ENCODE assay signal across 2 cellular contexts in genomic region chr5:73764586-73764985, GRCh38.
TF ChIP-seq lines count a peak whose summit lies in the region.

No MANE protein-coding gene starts in this region.

TF ChIP-seq in A549, 52 proteins besides CTCF, POLR2A, EP300 and RAD21 (continued from another document and continues in another):
- TF ChIP-seq ATOH8 (CRISPR knock-in tag; IDR thresholded peaks at IDR 0.05; ENCODE audit: low read depth) (no peak; the same call in 1 of the 2 replicates), E2F6 (IDR thresholded peaks at IDR 0.05; ENCODE audit: borderline replicate concordance, low read depth) (no peak), RFX5 (IDR thresholded peaks at IDR 0.05) (no peak), HEYL (CRISPR knock-in tag; IDR thresholded peaks at IDR 0.05) (no peak), MYC (IDR thresholded peaks at IDR 0.05; ENCODE audit: borderline replicate concordance, low read length) (no peak), SREBF2 (IDR thresholded peaks at IDR 0.05) (no peak), PHF8 (IDR thresholded peaks at IDR 0.05; ENCODE audit: borderline replicate concordance, low read depth) (no peak), FOSB (CRISPR knock-in tag; IDR thresholded peaks at IDR 0.05) (0 out of 2 replicates have a peak, but pooled peaks have one; percentile 62), KDM1A (IDR thresholded peaks at IDR 0.05; ENCODE audit: low read depth) (no peak), ELK1 (IDR thresholded peaks at IDR 0.05; ENCODE audit: low read depth, low read length) (no peak), CHD2 (IDR thresholded peaks at IDR 0.05; ENCODE audit: low read length, partially characterized antibody) (no peak), JUNB (IDR thresholded peaks at IDR 0.05) (peak; percentile 91), HMGXB4 (CRISPR knock-in tag; IDR thresholded peaks at IDR 0.05; ENCODE audit: borderline replicate concordance) (no peak), BHLHE40 (IDR thresholded peaks at IDR 0.05; ENCODE audit: low read depth, low read length) (no peak), TP53 (CRISPR knock-in tag; IDR thresholded peaks at IDR 0.05) (no peak), MAX (IDR thresholded peaks at IDR 0.05) (peak; percentile 73), REST (IDR thresholded peaks at IDR 0.05) (no peak), USF2 (IDR thresholded peaks at IDR 0.05) (no peak), HDAC2 (IDR thresholded peaks at IDR 0.05) (no peak)

TF ChIP-seq in HCT116, 20 proteins besides CTCF, POLR2A, EP300 and RAD21 (continued from another document):
- no peak for TF ChIP-seq TCF7L2 (IDR thresholded peaks at IDR 0.05; ENCODE audit: borderline replicate concordance, extremely low read depth, insufficient read depth, insufficient read length)
- no peak for TF ChIP-seq SP1 (IDR thresholded peaks at IDR 0.05; ENCODE audit: low read depth)
- TF ChIP-seq EZH2phosphoT487 (IDR thresholded peaks at IDR 0.05; ENCODE audit: borderline replicate concordance): no peak
- no peak for TF ChIP-seq SRF (IDR thresholded peaks at IDR 0.05; ENCODE audit: low read depth)
- TF ChIP-seq REST (IDR thresholded peaks at IDR 0.05; ENCODE audit: low read depth): no peak
